ENCODE assay signal across 22 cellular contexts in genomic region chr6:19279137-19279747, GRCh38.
DNase-seq lines count a peak whose midpoint lies in the region; ATAC-seq, FAIRE-seq and TF ChIP-seq lines count a peak whose summit lies in the region.
"Had no signal": no experiment of that assay in that cellular context is flagged by ENCODE, and none has a peak within 500 bp of the region (broad histone marks: within the 10 kb centered on the region; RNA-seq: fewer than 3 reads in every experiment).

No MANE protein-coding gene starts in this region.

- no peak for ATAC-seq in stimulated activated memory B cell treated with anti-CD40 and anti-IgM and Interleukin-4, amounts not matched to agents 10 μg/mL and 1 μg/mL and 100 μg/mL, for 72 hours

- H3K4me3 Mint-ChIP-seq in stimulated activated memory B cell treated with anti-CD40 and anti-IgM and Interleukin-4, amounts not matched to agents 10 μg/mL and 1 μg/mL and 100 μg/mL, for 72 hours, result no peak overlapping the region
- H3K4me3 Mint-ChIP-seq: activated T-helper 1 cell treated with anti-CD3 and anti-CD28 coated beads, Interleukin-12 subunit alpha, Interleukin-12 subunit beta, Interleukin-2, Interleukin-4 antibody, amounts not matched to agents 30 ng/mL and 10 ng/mL and 1 ng/mL, durations not matched to agents 14 hours and 24 hours and 36 hours had no signal

- H3K27me3 ChIP-seq in bronchial epithelial cell (ENCODE audit: control insufficient read depth, insufficient read depth, low read length), result no peaks in the 10 kb centered on the region
- H3K27me3 ChIP-seq: ovary had no signal

- no peak overlapping the region for H3K27ac Mint-ChIP-seq in stimulated activated memory B cell treated with anti-CD40 and anti-IgM and Interleukin-4, amounts not matched to agents 10 μg/mL and 1 μg/mL and 100 μg/mL, for 72 hours
- H3K27ac Mint-ChIP-seq: activated T-helper 1 cell treated with anti-CD3 and anti-CD28 coated beads, Interleukin-12 subunit alpha, Interleukin-12 subunit beta, Interleukin-2, Interleukin-4 antibody, amounts not matched to agents 30 ng/mL and 10 ng/mL and 1 ng/mL, durations not matched to agents 14 hours and 24 hours and 36 hours had no signal

- H3K36me3 ChIP-seq in bronchial epithelial cell (ENCODE audit: control insufficient read depth, insufficient read depth, low read length), result no peaks in the 10 kb centered on the region
- H3K36me3 ChIP-seq: ovary had no signal

- no peaks in the 10 kb centered on the region for H3K27me3 Mint-ChIP-seq in stimulated activated memory B cell treated with anti-CD40 and anti-IgM and Interleukin-4, amounts not matched to agents 10 μg/mL and 1 μg/mL and 100 μg/mL, for 72 hours

- H3K36me3 Mint-ChIP-seq in stimulated activated memory B cell treated with anti-CD40 and anti-IgM and Interleukin-4, amounts not matched to agents 10 μg/mL and 1 μg/mL and 100 μg/mL, for 72 hours, result no peaks in the 10 kb centered on the region

- H3K4me1 Mint-ChIP-seq in stimulated activated memory B cell treated with anti-CD40 and anti-IgM and Interleukin-4, amounts not matched to agents 10 μg/mL and 1 μg/mL and 100 μg/mL, for 72 hours, result no peaks in the 10 kb centered on the region

- TF ChIP-seq CTCF in bronchial epithelial cell (IDR thresholded peaks at IDR 0.05; ENCODE audit: insufficient read depth, low read length, severe bottlenecking) (no peak), foreskin fibroblast (IDR thresholded peaks at IDR 0.05; ENCODE audit: low read depth, low read length) (no peak)

- DNase-seq in NCI-H2171 treated with DMSO at 0.1 percent for 48 hours (lab: John Stamatoyannopoulos, UW), result peak; percentile 26
- no peak for DNase-seq in NCI-H2171 (lab: John Stamatoyannopoulos, UW)
- peak; percentile 41 for DNase-seq in bronchial epithelial cell (ENCODE audit: low read depth)
- DNase-seq in iris pigment epithelial cell (ENCODE audit: low read depth), result peak; percentile 46
- DNase-seq in GOT3 (lab: John Stamatoyannopoulos, UW), result no peak
- DNase-seq in foreskin fibroblast, result no peak
- DNase-seq in T-helper 2 cell, result no peak
- DNase-seq: activated CD4-positive, alpha-beta T cell treated with anti-CD3 and anti-CD28 coated beads for 4 hours; C1 segment of cervical spinal cord; cerebellar nuclear complex; effector CD8-positive, alpha-beta T cell; kidney; NCI-H1436; NK-92 treated with Interleukin-12 subunit alpha and Interleukin-12 subunit beta, amount 100 ng/mL, for 24 hours; ovary; stimulated activated CD4-positive, alpha-beta T cell treated with anti-CD3 and anti-CD28 coated beads, Interleukin-1b, Interleukin-23, amount 100 ng/mL, for 48 hours; stimulated activated naive CD4-positive, alpha-beta T cell treated with Interleukin-2 at 50 U/mL for 16 hours; SW 1271 had no signal

- no peak for FAIRE-seq in bronchial epithelial cell (lab: Jason Lieb, UNC)
- FAIRE-seq: D721Med, kidney, TTC549 had no signal

- peaks cover 15% of the 10 kb centered on the region for H3K9me3 Mint-ChIP-seq in stimulated activated memory B cell treated with anti-CD40 and anti-IgM and Interleukin-4, amounts not matched to agents 10 μg/mL and 1 μg/mL and 100 μg/mL, for 72 hours

- no peak overlapping the region for H3K4me3 ChIP-seq in bronchial epithelial cell (ENCODE audit: low read depth, low read length)
- no peak overlapping the region for H3K4me3 ChIP-seq in foreskin fibroblast (ENCODE audit: low read depth in 1 of 2, low read length in 2 of 2)
- H3K4me3 ChIP-seq: ovary had no signal

Comparison
In these comparisons a context has a peak if more than half of its experiments do, and no peak if none do; other contexts are left out.
1. DNase-seq: peak in NCI-H2171 treated with DMSO at 0.1 percent for 48 hours (single experiment), bronchial epithelial cell (single experiment) and iris pigment epithelial cell (single experiment); none in NCI-H2171 (single experiment), GOT3 (single experiment), foreskin fibroblast (0 of 2) and T-helper 2 cell (0 of 5).